10 cellular contexts compared by ENCODE assay signal in the genomic region with DNA sequence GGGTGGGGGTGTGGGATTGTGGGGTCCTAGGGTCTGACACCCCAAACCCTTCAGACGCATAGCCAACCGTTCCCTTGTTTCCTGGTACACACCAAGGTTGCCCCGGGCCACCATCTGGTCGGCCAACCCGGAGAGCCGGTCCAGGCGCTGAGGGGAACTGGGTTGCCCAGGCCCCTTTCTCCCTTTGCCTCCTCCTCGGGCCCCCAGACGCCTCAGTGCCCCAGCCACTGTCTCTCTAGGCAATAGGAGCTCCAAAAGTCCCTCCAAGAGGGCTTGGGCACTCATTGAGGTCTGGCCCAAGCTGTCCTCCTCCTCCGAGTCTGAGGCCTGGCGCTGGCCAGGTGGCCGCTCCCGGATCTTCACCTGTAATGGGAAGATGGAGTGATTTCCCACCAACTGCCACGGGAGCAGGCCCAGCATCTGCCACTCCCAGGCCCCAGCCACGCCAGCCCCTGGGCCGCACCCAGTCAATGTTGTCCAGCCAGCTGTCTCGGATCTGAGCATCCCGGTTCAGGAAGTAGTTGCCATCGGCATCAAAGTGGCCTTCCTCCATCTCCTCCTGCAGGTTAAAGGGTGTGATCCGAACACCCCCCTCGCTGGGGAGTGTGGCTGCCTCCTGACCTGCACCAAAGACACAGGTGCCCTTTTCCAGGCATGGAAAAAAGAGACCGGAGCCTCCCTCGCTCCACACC. TPM values are rescaled to one million over a fixed set of nuclear protein-coding genes. Genes with fewer than 3 reads are reported as not detected.
DNase-seq lines count a peak whose midpoint lies in the region; ATAC-seq and TF ChIP-seq lines count a peak whose summit lies in the region.
"Had no signal": no experiment of that assay in that cellular context is flagged by ENCODE, and none has a peak within 500 bp of the region (broad histone marks: within the 10 kb centered on the region; RNA-seq: fewer than 3 reads in every experiment).

No MANE protein-coding gene starts in this region.

- TF ChIP-seq CTCF in transverse colon (IDR thresholded peaks at IDR 0.05): no peak

- peaks cover 0 to 27% (median 10%) of the 10 kb centered on the region in 4 donors for H3K36me3 ChIP-seq in transverse colon

- H3K9me3 ChIP-seq in transverse colon: no peaks in the 10 kb centered on the region

- no peaks in the 10 kb centered on the region for H3K27me3 Mint-ChIP-seq in activated T-cell treated with anti-CD3 and anti-CD28 coated beads, Interleukin-2, amount 50 U/mL, for 72 hours (ENCODE audit: low read depth)
- H3K27me3 Mint-ChIP-seq in activated naive CD8-positive, alpha-beta T cell treated with anti-CD3 and anti-CD28 coated beads, Interleukin-2, amount 50 U/mL, for 24 hours: no peaks in the 10 kb centered on the region
- no peaks in the 10 kb centered on the region for H3K27me3 Mint-ChIP-seq in memory B cell

- H3K4me1 Mint-ChIP-seq in activated T-cell treated with anti-CD3 and anti-CD28 coated beads, Interleukin-2, amount 50 U/mL, for 72 hours (ENCODE audit: low read depth): peaks cover 71% of the 10 kb centered on the region
- peaks cover 53% of the 10 kb centered on the region for H3K4me1 Mint-ChIP-seq in activated naive CD8-positive, alpha-beta T cell treated with anti-CD3 and anti-CD28 coated beads, Interleukin-2, amount 50 U/mL, for 24 hours
- peaks cover 42% of the 10 kb centered on the region for H3K4me1 Mint-ChIP-seq in memory B cell

- intact Hi-C loops in transverse colon (cut with DNase I; ENCODE audit: low total_unique reads): loop anchor here (2.0 to 5.0 kb wide), 2 partner anchors 47 to 1206 kb away; no protein-coding TSS in a partner anchor

- in situ Hi-C loops in transverse colon (cut with MboI; ENCODE audit: low pct_ligation_motif_present in 1 of 4, low pct_unique_long_range_greater_than_20kb in 1 of 4, low sequenced_read_pairs in 3 of 4): no loop called here

- no peak for ATAC-seq in activated T-cell treated with anti-CD3 and anti-CD28 coated beads, Interleukin-2, amount 50 U/mL, for 72 hours (replicated peaks in 1 of 2)
- no peak for ATAC-seq in activated naive CD8-positive, alpha-beta T cell treated with anti-CD3 and anti-CD28 coated beads, Interleukin-2, amount 50 U/mL, for 24 hours
- ATAC-seq in memory B cell (ENCODE audit: low read depth): no peak
- no peak for ATAC-seq in GM18861 (IDR thresholded peaks at IDR 0.05; ENCODE audit: unreplicated experiment)

- H3K36me3 Mint-ChIP-seq in activated T-cell treated with anti-CD3 and anti-CD28 coated beads, Interleukin-2, amount 50 U/mL, for 72 hours (ENCODE audit: insufficient read depth in 2 of 2): peaks cover 5 to 19% of the 10 kb centered on the region in 2 donors
- H3K36me3 Mint-ChIP-seq in activated naive CD8-positive, alpha-beta T cell treated with anti-CD3 and anti-CD28 coated beads, Interleukin-2, amount 50 U/mL, for 24 hours (ENCODE audit: low read depth): peaks cover 42% of the 10 kb centered on the region
- H3K36me3 Mint-ChIP-seq in memory B cell: peaks cover 23% of the 10 kb centered on the region

- H3K27me3 ChIP-seq in transverse colon: no peaks in the 10 kb centered on the region

- DNase-seq in activated T-cell treated with anti-CD3 and anti-CD28 coated beads, Interleukin-2, amount 50 U/mL, for 72 hours: no peak
- no peak for DNase-seq in activated T-cell treated with anti-CD3 and anti-CD28 coated beads, Interleukin-2, amount 50 U/mL, for 48 hours
- no peak for DNase-seq in activated naive CD8-positive, alpha-beta T cell treated with anti-CD3 and anti-CD28 coated beads, Interleukin-2, amount 50 U/mL, for 24 hours
- DNase-seq in memory B cell (ENCODE audit: low spot score in 2 of 2): no peak
- DNase-seq in transverse colon: peak; percentile 15
- no peak for DNase-seq in NCI-H526 treated with DMSO at 0.1 percent for 48 hours (lab: John Stamatoyannopoulos, UW)
- DNase-seq in COLO829 (ENCODE audit: low spot score): no peak
- DNase-seq: H7, NCI-H187 treated with DMSO at 0.1 percent for 48 hours had no signal

- peak overlapping the region; percentile 82 for H3K27ac Mint-ChIP-seq in activated T-cell treated with anti-CD3 and anti-CD28 coated beads, Interleukin-2, amount 50 U/mL, for 72 hours
- H3K27ac Mint-ChIP-seq in activated naive CD8-positive, alpha-beta T cell treated with anti-CD3 and anti-CD28 coated beads, Interleukin-2, amount 50 U/mL, for 24 hours: no peak overlapping the region
- peak overlapping the region; percentile 95 for H3K27ac Mint-ChIP-seq in memory B cell

- peak overlapping the region in 2 of 4 donors; percentile 83 to 90 for H3K4me3 ChIP-seq in transverse colon

- H3K9me3 Mint-ChIP-seq in activated T-cell treated with anti-CD3 and anti-CD28 coated beads, Interleukin-2, amount 50 U/mL, for 72 hours: no peaks in the 10 kb centered on the region
- no peaks in the 10 kb centered on the region for H3K9me3 Mint-ChIP-seq in activated naive CD8-positive, alpha-beta T cell treated with anti-CD3 and anti-CD28 coated beads, Interleukin-2, amount 50 U/mL, for 24 hours
- H3K9me3 Mint-ChIP-seq in memory B cell: no peaks in the 10 kb centered on the region

- no peak for TF ChIP-seq POLR2A in transverse colon (IDR thresholded peaks at IDR 0.05)

- TF ChIP-seq EP300 in transverse colon (IDR thresholded peaks at IDR 0.05; ENCODE audit: low read depth): no peak

- H3K4me3 Mint-ChIP-seq in activated T-cell treated with anti-CD3 and anti-CD28 coated beads, Interleukin-2, amount 50 U/mL, for 72 hours: peak overlapping the region; percentile 92 to 94
- peak overlapping the region; percentile 98 for H3K4me3 Mint-ChIP-seq in activated naive CD8-positive, alpha-beta T cell treated with anti-CD3 and anti-CD28 coated beads, Interleukin-2, amount 50 U/mL, for 24 hours
- H3K4me3 Mint-ChIP-seq in memory B cell: peak overlapping the region; percentile 94

- H3K4me1 ChIP-seq in transverse colon: peaks cover 28 to 49% (median 32%) of the 10 kb centered on the region in 4 donors

- 62 to 76% methylated on average over 2 to 18 of the region's 23 CpGs for WGBS in transverse colon (ENCODE audit: low coverage in 1 of 2), 2 donors

- H3K27ac ChIP-seq in transverse colon: peak overlapping the region; percentile 88 to 99 (median 96)

RNA-seq across cellular contexts. Expression of gene CD2BP2, which starts 1.5 kb away (rescaled TPM):
- total RNA-seq in activated T-cell treated with anti-CD3 and anti-CD28 coated beads, Interleukin-2, amount 50 U/mL, for 72 hours: 10 to 100 TPM; 61.9 to 63.5 TPM
- total RNA-seq in transverse colon: 10 to 100 TPM; 25.8 to 41.1 (median 33.0) TPM

RNA-seq across cellular contexts. Expression of gene TBC1D10B, which starts 16.7 kb away (rescaled TPM):
- total RNA-seq in activated T-cell treated with anti-CD3 and anti-CD28 coated beads, Interleukin-2, amount 50 U/mL, for 72 hours: 10 to 100 TPM; 48.0 to 50.7 TPM
- total RNA-seq in transverse colon: 10 to 100 TPM; 32.5 to 62.9 (median 40.3) TPM

RNA-seq across cellular contexts. Expression of gene MYL11, which starts 21.0 kb away (rescaled TPM):
- total RNA-seq in activated T-cell treated with anti-CD3 and anti-CD28 coated beads, Interleukin-2, amount 50 U/mL, for 72 hours: 1 to 10 TPM in 1 of 2 donors, not detected in 1; 2.0 TPM
- 1 to 10 TPM in 1 of 4 donors, not detected in 3; 6.3 TPM for total RNA-seq in transverse colon
- total RNA-seq: H7 had no signal

RNA-seq across cellular contexts. Expression of gene SEPTIN1, which starts 28.8 kb away (rescaled TPM):
- total RNA-seq in activated T-cell treated with anti-CD3 and anti-CD28 coated beads, Interleukin-2, amount 50 U/mL, for 72 hours: 100 to 1,000 TPM; 223 to 233 TPM
- 1 to 10 TPM; 2.8 to 9.8 (median 4.8) TPM for total RNA-seq in transverse colon

RNA-seq across cellular contexts. Expression of gene ZNF48, which starts 41.6 kb away (rescaled TPM):
- 10 to 100 TPM; 10.5 to 13.1 TPM for total RNA-seq in activated T-cell treated with anti-CD3 and anti-CD28 coated beads, Interleukin-2, amount 50 U/mL, for 72 hours
- 10 to 100 TPM in 1 of 4 donors, 1 to 10 TPM in 2, not detected in 1; 5.8 to 10.5 (median 7.0) TPM for total RNA-seq in transverse colon
